Comparison of ENCODE assay signal across 1 cellular context in the genomic region with DNA sequence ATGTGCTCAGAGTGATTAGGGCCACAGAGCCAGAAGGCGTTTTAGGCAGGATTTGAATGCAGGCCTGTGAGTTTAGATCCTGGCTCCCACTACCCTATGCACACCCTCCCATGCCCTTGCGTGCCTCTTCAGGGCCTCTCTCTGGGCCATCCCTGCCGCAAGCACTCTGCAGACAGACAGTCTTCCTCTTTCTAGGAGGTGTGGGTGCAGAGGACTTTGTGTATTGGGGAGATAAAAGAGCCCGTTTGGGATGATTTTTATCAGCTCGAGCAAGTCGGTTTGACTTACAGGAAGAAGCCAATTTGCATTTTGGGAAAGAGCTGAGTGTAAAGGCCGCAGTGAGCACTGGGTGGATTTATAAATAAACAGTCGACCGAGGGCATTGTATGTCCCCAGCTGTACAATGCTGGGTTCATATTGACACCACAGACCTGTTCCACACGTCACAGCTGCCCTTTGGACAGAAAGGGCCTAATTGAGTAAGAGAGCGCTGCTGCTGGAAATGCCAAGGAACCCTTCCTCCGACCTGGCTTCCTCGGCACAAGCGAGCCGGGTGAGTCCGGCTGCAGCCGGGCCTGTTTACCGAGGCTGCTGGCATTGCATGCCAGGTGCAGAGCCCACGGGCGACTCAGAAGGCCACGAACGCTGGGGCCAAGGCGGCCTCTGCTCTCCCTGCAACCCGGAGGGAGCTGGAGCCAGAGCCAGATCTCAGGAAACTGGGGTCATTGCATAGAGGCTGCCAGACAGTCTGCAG.
TF ChIP-seq lines count a peak whose summit lies in the region.

No MANE protein-coding gene starts in this region.

TF ChIP-seq in HepG2, 621 proteins besides CTCF, POLR2A, EP300 and RAD21 (continued from another document and continues in another):
- TF ChIP-seq, protein P1, sequence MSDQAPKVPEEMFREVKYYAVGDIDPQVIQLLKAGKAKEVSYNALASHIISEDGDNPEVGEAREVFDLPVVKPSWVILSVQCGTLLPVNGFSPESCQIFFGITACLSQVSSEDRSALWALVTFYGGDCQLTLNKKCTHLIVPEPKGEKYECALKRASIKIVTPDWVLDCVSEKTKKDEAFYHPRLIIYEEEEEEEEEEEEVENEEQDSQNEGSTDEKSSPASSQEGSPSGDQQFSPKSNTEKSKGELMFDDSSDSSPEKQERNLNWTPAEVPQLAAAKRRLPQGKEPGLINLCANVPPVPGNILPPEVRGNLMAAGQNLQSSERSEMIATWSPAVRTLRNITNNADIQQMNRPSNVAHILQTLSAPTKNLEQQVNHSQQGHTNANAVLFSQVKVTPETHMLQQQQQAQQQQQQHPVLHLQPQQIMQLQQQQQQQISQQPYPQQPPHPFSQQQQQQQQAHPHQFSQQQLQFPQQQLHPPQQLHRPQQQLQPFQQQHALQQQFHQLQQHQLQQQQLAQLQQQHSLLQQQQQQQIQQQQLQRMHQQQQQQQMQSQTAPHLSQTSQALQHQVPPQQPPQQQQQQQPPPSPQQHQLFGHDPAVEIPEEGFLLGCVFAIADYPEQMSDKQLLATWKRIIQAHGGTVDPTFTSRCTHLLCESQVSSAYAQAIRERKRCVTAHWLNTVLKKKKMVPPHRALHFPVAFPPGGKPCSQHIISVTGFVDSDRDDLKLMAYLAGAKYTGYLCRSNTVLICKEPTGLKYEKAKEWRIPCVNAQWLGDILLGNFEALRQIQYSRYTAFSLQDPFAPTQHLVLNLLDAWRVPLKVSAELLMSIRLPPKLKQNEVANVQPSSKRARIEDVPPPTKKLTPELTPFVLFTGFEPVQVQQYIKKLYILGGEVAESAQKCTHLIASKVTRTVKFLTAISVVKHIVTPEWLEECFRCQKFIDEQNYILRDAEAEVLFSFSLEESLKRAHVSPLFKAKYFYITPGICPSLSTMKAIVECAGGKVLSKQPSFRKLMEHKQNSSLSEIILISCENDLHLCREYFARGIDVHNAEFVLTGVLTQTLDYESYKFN (CRISPR knock-in tag; conservative IDR thresholded peaks at IDR 0.05): peak; percentile 95
- TF ChIP-seq ZNF331 (CRISPR knock-in tag; IDR thresholded peaks at IDR 0.05) (peak; percentile 73), PLRG1 (conservative IDR thresholded peaks at IDR 0.05) (no peak), ZNF614 (CRISPR knock-in tag; IDR thresholded peaks at IDR 0.05; ENCODE audit: borderline replicate concordance) (peak; percentile 87), MED8 (CRISPR knock-in tag; IDR thresholded peaks at IDR 0.05; ENCODE audit: insufficient replicate concordance) (no peak), ZNF207 (IDR thresholded peaks at IDR 0.05; ENCODE audit: borderline replicate concordance) (no peak), GATAD2A (CRISPR knock-in tag; IDR thresholded peaks at IDR 0.05) (peak; percentile 96), NFRKB (IDR thresholded peaks at IDR 0.05) (no peak), KAT8 (CRISPR knock-in tag; IDR thresholded peaks at IDR 0.05) (peak; percentile 62; the same call in 1 of the 2 replicates), IKZF1 (IDR thresholded peaks at IDR 0.05) (no peak), HNRNPL (IDR thresholded peaks at IDR 0.05; ENCODE audit: low read depth, low read length) (peak; percentile 91), SMYD3 (CRISPR knock-in tag; IDR thresholded peaks at IDR 0.05) (no peak), SMARCC2 (IDR thresholded peaks at IDR 0.05) (no peak), NAIF1 (CRISPR knock-in tag; IDR thresholded peaks at IDR 0.05; ENCODE audit: borderline replicate concordance) (no peak), XRCC5 (optimal IDR thresholded peaks at IDR 0.05; ENCODE audit: low read length) (peak; percentile 70), PHF8 (CRISPR knock-in tag; IDR thresholded peaks at IDR 0.05) (peak; percentile 52), ZMYM2 (CRISPR knock-in tag; IDR thresholded peaks at IDR 0.05) (no peak; the same call in 1 of the 2 replicates), ZNF570 (CRISPR knock-in tag; IDR thresholded peaks at IDR 0.05; ENCODE audit: borderline replicate concordance) (no peak), ZFAT (CRISPR knock-in tag; conservative IDR thresholded peaks at IDR 0.05) (no peak), KLF9 (CRISPR knock-in tag; IDR thresholded peaks at IDR 0.05; ENCODE audit: low read depth) (no peak), RBM39 (IDR thresholded peaks at IDR 0.05; ENCODE audit: low read depth, low read length, poor library complexity, severe bottlenecking) (no peak), RXRA (CRISPR knock-in tag; IDR thresholded peaks at IDR 0.05) (peak; percentile 83), ZNF205 (CRISPR knock-in tag; IDR thresholded peaks at IDR 0.05) (peak; percentile 70; the same call in 1 of the 2 replicates), KAT2B (IDR thresholded peaks at IDR 0.05; ENCODE audit: borderline replicate concordance, low read depth, low read length) (no peak), MATR3 (CRISPR knock-in tag; IDR thresholded peaks at IDR 0.05) (no peak), HMGA1 (CRISPR knock-in tag; conservative IDR thresholded peaks at IDR 0.05) (no peak), TARDBP (CRISPR knock-in tag; IDR thresholded peaks at IDR 0.05) (peak; percentile 91; the same call in 1 of the 2 replicates), DNMT1 (CRISPR knock-in tag; IDR thresholded peaks at IDR 0.05) (no peak), RFX3 (CRISPR knock-in tag; IDR thresholded peaks at IDR 0.05) (no peak), HCFC1 (IDR thresholded peaks at IDR 0.05; ENCODE audit: low read depth, low read length) (no peak), YEATS4 (CRISPR knock-in tag; IDR thresholded peaks at IDR 0.05; ENCODE audit: borderline replicate concordance) (no peak), ZNF136 (CRISPR knock-in tag; IDR thresholded peaks at IDR 0.05; ENCODE audit: low read depth) (no peak)
- TF ChIP-seq, protein P2, sequence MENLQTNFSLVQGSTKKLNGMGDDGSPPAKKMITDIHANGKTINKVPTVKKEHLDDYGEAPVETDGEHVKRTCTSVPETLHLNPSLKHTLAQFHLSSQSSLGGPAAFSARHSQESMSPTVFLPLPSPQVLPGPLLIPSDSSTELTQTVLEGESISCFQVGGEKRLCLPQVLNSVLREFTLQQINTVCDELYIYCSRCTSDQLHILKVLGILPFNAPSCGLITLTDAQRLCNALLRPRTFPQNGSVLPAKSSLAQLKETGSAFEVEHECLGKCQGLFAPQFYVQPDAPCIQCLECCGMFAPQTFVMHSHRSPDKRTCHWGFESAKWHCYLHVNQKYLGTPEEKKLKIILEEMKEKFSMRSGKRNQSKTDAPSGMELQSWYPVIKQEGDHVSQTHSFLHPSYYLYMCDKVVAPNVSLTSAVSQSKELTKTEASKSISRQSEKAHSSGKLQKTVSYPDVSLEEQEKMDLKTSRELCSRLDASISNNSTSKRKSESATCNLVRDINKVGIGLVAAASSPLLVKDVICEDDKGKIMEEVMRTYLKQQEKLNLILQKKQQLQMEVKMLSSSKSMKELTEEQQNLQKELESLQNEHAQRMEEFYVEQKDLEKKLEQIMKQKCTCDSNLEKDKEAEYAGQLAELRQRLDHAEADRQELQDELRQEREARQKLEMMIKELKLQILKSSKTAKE (CRISPR knock-in tag; IDR thresholded peaks at IDR 0.05; ENCODE audit: borderline replicate concordance): peak; percentile 86
- TF ChIP-seq, protein P3, sequence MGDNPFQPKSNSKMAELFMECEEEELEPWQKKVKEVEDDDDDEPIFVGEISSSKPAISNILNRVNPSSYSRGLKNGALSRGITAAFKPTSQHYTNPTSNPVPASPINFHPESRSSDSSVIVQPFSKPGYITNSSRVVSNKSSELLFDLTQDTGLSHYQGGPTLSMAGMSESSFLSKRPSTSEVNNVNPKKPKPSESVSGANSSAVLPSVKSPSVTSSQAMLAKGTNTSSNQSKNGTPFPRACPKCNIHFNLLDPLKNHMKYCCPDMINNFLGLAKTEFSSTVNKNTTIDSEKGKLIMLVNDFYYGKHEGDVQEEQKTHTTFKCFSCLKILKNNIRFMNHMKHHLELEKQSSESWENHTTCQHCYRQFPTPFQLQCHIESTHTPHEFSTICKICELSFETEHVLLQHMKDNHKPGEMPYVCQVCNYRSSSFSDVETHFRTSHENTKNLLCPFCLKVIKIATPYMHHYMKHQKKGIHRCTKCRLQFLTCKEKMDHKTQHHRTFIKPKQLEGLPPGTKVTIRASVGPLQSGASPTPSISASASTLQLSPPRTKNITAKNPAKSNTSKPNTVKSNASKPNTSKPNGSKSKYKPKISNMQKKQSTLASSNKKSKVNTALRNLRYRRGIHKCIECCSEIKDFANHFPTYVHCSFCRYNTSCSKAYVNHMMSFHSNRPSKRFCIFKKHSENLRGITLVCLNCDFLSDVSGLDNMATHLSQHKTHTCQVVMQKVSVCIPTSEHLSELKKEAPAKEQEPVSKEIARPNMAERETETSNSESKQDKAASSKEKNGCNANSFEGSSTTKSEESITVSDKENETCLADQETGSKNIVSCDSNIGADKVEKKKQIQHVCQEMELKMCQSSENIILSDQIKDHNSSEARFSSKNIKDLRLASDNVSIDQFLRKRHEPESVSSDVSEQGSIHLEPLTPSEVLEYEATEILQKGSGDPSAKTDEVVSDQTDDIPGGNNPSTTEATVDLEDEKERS (CRISPR knock-in tag; IDR thresholded peaks at IDR 0.05): no peak
- TF ChIP-seq, protein P4, sequence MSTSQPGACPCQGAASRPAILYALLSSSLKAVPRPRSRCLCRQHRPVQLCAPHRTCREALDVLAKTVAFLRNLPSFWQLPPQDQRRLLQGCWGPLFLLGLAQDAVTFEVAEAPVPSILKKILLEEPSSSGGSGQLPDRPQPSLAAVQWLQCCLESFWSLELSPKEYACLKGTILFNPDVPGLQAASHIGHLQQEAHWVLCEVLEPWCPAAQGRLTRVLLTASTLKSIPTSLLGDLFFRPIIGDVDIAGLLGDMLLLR (CRISPR knock-in tag; IDR thresholded peaks at IDR 0.05): no peak
- TF ChIP-seq, protein P5, sequence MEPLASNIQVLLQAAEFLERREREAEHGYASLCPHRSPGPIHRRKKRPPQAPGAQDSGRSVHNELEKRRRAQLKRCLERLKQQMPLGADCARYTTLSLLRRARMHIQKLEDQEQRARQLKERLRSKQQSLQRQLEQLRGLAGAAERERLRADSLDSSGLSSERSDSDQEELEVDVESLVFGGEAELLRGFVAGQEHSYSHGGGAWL (CRISPR knock-in tag; IDR thresholded peaks at IDR 0.05): no peak
- TF ChIP-seq, protein P6, sequence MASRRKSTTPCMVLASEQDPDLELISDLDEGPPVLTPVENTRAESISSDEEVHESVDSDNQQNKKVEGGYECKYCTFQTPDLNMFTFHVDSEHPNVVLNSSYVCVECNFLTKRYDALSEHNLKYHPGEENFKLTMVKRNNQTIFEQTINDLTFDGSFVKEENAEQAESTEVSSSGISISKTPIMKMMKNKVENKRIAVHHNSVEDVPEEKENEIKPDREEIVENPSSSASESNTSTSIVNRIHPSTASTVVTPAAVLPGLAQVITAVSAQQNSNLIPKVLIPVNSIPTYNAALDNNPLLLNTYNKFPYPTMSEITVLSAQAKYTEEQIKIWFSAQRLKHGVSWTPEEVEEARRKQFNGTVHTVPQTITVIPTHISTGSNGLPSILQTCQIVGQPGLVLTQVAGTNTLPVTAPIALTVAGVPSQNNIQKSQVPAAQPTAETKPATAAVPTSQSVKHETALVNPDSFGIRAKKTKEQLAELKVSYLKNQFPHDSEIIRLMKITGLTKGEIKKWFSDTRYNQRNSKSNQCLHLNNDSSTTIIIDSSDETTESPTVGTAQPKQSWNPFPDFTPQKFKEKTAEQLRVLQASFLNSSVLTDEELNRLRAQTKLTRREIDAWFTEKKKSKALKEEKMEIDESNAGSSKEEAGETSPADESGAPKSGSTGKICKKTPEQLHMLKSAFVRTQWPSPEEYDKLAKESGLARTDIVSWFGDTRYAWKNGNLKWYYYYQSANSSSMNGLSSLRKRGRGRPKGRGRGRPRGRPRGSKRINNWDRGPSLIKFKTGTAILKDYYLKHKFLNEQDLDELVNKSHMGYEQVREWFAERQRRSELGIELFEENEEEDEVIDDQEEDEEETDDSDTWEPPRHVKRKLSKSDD (CRISPR knock-in tag; IDR thresholded peaks at IDR 0.05; ENCODE audit: low read depth): no peak; the same call in 1 of the 2 replicates
- TF ChIP-seq, protein P7, sequence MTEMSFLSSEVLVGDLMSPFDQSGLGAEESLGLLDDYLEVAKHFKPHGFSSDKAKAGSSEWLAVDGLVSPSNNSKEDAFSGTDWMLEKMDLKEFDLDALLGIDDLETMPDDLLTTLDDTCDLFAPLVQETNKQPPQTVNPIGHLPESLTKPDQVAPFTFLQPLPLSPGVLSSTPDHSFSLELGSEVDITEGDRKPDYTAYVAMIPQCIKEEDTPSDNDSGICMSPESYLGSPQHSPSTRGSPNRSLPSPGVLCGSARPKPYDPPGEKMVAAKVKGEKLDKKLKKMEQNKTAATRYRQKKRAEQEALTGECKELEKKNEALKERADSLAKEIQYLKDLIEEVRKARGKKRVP (CRISPR knock-in tag; IDR thresholded peaks at IDR 0.05): no peak
- TF ChIP-seq, protein P8, sequence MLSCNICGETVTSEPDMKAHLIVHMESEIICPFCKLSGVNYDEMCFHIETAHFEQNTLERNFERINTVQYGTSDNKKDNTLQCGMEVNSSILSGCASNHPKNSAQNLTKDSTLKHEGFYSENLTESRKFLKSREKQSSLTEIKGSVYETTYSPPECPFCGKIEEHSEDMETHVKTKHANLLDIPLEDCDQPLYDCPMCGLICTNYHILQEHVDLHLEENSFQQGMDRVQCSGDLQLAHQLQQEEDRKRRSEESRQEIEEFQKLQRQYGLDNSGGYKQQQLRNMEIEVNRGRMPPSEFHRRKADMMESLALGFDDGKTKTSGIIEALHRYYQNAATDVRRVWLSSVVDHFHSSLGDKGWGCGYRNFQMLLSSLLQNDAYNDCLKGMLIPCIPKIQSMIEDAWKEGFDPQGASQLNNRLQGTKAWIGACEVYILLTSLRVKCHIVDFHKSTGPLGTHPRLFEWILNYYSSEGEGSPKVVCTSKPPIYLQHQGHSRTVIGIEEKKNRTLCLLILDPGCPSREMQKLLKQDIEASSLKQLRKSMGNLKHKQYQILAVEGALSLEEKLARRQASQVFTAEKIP (CRISPR knock-in tag; IDR thresholded peaks at IDR 0.05; ENCODE audit: borderline replicate concordance): no peak
- TF ChIP-seq, protein P9, sequence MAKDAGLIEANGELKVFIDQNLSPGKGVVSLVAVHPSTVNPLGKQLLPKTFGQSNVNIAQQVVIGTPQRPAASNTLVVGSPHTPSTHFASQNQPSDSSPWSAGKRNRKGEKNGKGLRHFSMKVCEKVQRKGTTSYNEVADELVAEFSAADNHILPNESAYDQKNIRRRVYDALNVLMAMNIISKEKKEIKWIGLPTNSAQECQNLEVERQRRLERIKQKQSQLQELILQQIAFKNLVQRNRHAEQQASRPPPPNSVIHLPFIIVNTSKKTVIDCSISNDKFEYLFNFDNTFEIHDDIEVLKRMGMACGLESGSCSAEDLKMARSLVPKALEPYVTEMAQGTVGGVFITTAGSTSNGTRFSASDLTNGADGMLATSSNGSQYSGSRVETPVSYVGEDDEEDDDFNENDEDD (CRISPR knock-in tag; IDR thresholded peaks at IDR 0.05; ENCODE audit: borderline replicate concordance): no peak
- TF ChIP-seq, protein P10, sequence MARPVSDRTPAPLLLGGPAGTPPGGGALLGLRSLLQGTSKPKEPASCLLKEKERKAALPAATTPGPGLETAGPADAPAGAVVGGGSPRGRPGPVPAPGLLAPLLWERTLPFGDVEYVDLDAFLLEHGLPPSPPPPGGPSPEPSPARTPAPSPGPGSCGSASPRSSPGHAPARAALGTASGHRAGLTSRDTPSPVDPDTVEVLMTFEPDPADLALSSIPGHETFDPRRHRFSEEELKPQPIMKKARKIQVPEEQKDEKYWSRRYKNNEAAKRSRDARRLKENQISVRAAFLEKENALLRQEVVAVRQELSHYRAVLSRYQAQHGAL (CRISPR knock-in tag; IDR thresholded peaks at IDR 0.05; ENCODE audit: not compliant biosample characterization): no peak
